Comparison of ENCODE assay signal across 8 cellular contexts in the genomic region with DNA sequence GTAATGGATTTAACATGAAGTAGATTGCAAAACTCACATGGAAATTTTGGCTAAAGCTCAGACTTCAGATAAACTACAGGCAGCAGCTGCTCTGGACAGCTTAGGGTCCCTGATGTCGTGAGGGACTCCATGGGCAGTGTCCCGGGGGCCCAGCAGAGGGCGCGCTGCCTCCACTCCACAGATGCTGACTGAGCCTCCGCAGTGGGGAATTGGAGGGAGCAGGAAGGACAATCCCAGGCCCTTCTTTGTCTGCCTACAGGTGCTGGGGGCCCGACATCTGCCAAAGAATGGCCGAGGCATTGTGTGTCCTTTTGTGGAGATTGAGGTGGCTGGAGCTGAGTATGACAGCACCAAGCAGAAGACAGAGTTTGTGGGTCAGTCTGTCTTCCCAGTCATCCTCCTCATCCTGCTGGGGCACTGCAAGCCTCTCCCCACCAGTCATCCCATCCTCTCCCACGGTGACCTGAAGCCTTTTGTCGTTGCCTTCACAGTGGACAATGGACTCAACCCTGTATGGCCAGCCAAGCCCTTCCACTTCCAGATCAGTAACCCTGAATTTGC. TPM values are rescaled to one million over a fixed set of nuclear protein-coding genes. Genes with fewer than 3 reads are reported as not detected.
DNase-seq lines count a peak whose midpoint lies in the region; ATAC-seq, FAIRE-seq and TF ChIP-seq lines count a peak whose summit lies in the region.

No MANE protein-coding gene starts in this region.

- no peak overlapping the region for H3K4me2 ChIP-seq in astrocyte (ENCODE audit: low read length)

- peak; percentile 87 for TF ChIP-seq CTCF in astrocyte (IDR thresholded peaks at IDR 0.05; ENCODE audit: insufficient read depth, low read depth, low read length)

- no peak overlapping the region for H3K4me3 Mint-ChIP-seq in astrocyte (ENCODE audit: unreplicated experiment)

- ATAC-seq in HG03342 (IDR thresholded peaks at IDR 0.05; ENCODE audit: unreplicated experiment), result no peak

- peaks cover 30% of the 10 kb centered on the region for H3K4me1 Mint-ChIP-seq in astrocyte (ENCODE audit: low read depth, unreplicated experiment)

- peak overlapping the region; percentile 12 for H3K27ac Mint-ChIP-seq in astrocyte (ENCODE audit: unreplicated experiment)

- no peaks in the 10 kb centered on the region for H3K27me3 ChIP-seq in astrocyte (ENCODE audit: insufficient read depth, low read length)

- peaks cover 50% of the 10 kb centered on the region for H3K36me3 Mint-ChIP-seq in astrocyte (ENCODE audit: low read depth, unreplicated experiment)

- H3K27me3 Mint-ChIP-seq in astrocyte (ENCODE audit: low read depth, unreplicated experiment), result no peaks in the 10 kb centered on the region

- H2AFZ ChIP-seq in astrocyte (ENCODE audit: low read depth, low read length), result no peak overlapping the region

- peaks cover 29% of the 10 kb centered on the region for H3K4me1 ChIP-seq in astrocyte (ENCODE audit: insufficient read depth, low read length)

- H3K27ac ChIP-seq in astrocyte (ENCODE audit: low read depth, low read length), result peak overlapping the region; percentile 2

- H3K9me3 Mint-ChIP-seq in astrocyte (ENCODE audit: unreplicated experiment), result no peaks in the 10 kb centered on the region

- H3K9ac ChIP-seq in astrocyte (ENCODE audit: low read length), result peak overlapping the region; percentile 26

- peaks cover 5% of the 10 kb centered on the region for H3K79me2 ChIP-seq in astrocyte (ENCODE audit: insufficient read depth, low read length)

- peak; percentile 24 for DNase-seq in NCI-H2029 (lab: John Stamatoyannopoulos, UW)
- no peak for DNase-seq in NCI-H2029 treated with DMSO at 0.1 percent for 48 hours (lab: John Stamatoyannopoulos, UW)
- peak; percentile 16 for DNase-seq in NCI-H1048 (lab: John Stamatoyannopoulos, UW)
- DNase-seq in T1000 (lab: John Stamatoyannopoulos, UW), result peak; percentile 47
- peak; percentile 31 for DNase-seq in astrocyte (ENCODE audit: low read depth)
- peak; percentile 79 to 85 for DNase-seq in hippocampal formation (lab: John Stamatoyannopoulos, UW)
- DNase-seq in skeletal muscle cell (ENCODE audit: low read depth), result peak; percentile 31

- H3K36me3 ChIP-seq in astrocyte (ENCODE audit: insufficient read depth, low read length), result peaks cover 52% of the 10 kb centered on the region

- FAIRE-seq in astrocyte (lab: Jason Lieb, UNC), result no peak

- H3K9me3 ChIP-seq in astrocyte (ENCODE audit: insufficient read depth, low read depth, low read length), result no peaks in the 10 kb centered on the region

- H4K20me1 ChIP-seq in astrocyte (ENCODE audit: insufficient read depth, low read length), result peaks cover 60% of the 10 kb centered on the region

- H3K4me3 ChIP-seq in astrocyte (ENCODE audit: insufficient read depth, low read depth, low read length) (no peak overlapping the region), skeletal muscle cell (ENCODE audit: low read depth, low read length) (no peak overlapping the region)

RNA-seq across cellular contexts. Expression of a gene that starts 35.9 kb away (rescaled TPM):
- 99.6 and 129 TPM in 2 replicates for total RNA-seq in astrocyte
